In the genomic region with DNA sequence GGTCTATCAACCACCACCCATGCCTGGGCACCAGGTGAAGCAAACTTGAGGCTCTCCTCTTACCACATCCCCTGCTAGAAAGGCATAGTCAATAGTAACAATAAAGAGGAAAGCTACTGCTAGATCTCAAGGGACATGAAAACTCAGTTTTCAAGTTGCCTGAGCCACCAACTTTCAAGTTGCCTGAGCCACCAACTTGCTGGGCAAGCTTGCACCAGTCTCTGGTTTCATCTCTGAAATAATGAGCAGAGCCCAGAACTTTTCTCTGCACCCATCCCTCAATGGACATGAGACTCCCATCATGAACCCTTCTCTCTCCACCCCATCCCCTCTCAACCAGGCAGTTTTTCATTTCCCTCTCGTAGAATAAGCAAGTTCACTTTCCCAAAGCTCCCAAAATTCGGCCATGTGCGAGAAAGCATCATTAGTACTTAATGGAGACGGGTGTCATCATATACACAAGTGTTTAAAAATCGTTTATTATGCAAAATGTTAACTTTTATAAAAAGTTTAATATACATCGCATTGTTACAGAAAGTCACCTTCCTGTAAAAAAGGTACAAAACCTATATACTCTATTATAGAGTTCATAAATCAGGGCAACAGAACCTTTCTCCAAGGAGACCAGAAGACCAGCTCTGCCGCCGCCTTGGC, we compare ENCODE assay signal across 8 cellular contexts. TPM values are rescaled to one million over a fixed set of nuclear protein-coding genes. Genes with fewer than 3 reads are reported as not detected.
DNase-seq lines count a peak whose midpoint lies in the region; ATAC-seq and TF ChIP-seq lines count a peak whose summit lies in the region.

No MANE protein-coding gene starts in this region.

- H3K79me2 ChIP-seq in mammary epithelial cell (ENCODE audit: insufficient read depth, low read length): peaks cover 12% of the 10 kb centered on the region

- dilution Hi-C loops in mammary epithelial cell (cut with HindIII; ENCODE audit: low sequenced_read_pairs): no loop called here

- POLR2A ChIA-PET in A673 (lab: Charles Lee; ENCODE audit: low non-redundant PET): no interaction called here

- H3K4me1 Mint-ChIP-seq in IgD-negative memory B cell: peaks cover 50 to 68% (median 58%) of the 10 kb centered on the region in 3 donors

- H3K4me1 ChIP-seq in A673 (ENCODE audit: insufficient read depth, low read length, poor library complexity, severe bottlenecking): peaks cover 68% of the 10 kb centered on the region
- H3K4me1 ChIP-seq in mammary epithelial cell (ENCODE audit: insufficient read depth, low read length): peaks cover 54% of the 10 kb centered on the region
- peaks cover 46% of the 10 kb centered on the region for H3K4me1 ChIP-seq in mucosa of descending colon (ENCODE audit: low read depth)

- no peaks in the 10 kb centered on the region for H3K27me3 ChIP-seq in A673 (replicated peaks; ENCODE audit: insufficient read depth, low read depth, low read length, poor library complexity)
- H3K27me3 ChIP-seq in mammary epithelial cell (ENCODE audit: insufficient read depth, low read length): no peaks in the 10 kb centered on the region

- TF ChIP-seq CTCF in A673 (conservative IDR thresholded peaks at IDR 0.05; ENCODE audit: low read depth, low read length) (no peak), mammary epithelial cell (conservative IDR thresholded peaks at IDR 0.05 in 1 of 2, IDR thresholded peaks at IDR 0.05 in 1 of 2; ENCODE audit: extremely low read depth in 1 of 2, insufficient read depth in 1 of 2, low read depth in 1 of 2, low read length in 2 of 2) (no peak), mucosa of descending colon (IDR thresholded peaks at IDR 0.05) (no peak)

- H3K27ac Mint-ChIP-seq in IgD-negative memory B cell: peak overlapping the region; percentile 89 to 100 (median 98)

- 94% methylated on average over 8 of the region's 8 CpGs for WGBS in mammary epithelial cell (ENCODE audit: low coverage, missing lambda C conversion rate)

- no peak overlapping the region for H2AFZ ChIP-seq in mammary epithelial cell (ENCODE audit: low read depth, low read length)

- H3K36me3 ChIP-seq in A673 (ENCODE audit: insufficient read depth, low read length, poor library complexity, severe bottlenecking): peaks cover 12% of the 10 kb centered on the region
- H3K36me3 ChIP-seq in mammary epithelial cell (ENCODE audit: insufficient read depth, low read length): no peaks in the 10 kb centered on the region
- no peaks in the 10 kb centered on the region for H3K36me3 ChIP-seq in mucosa of descending colon (ENCODE audit: low read depth)

- H3K36me3 Mint-ChIP-seq in IgD-negative memory B cell: peaks cover 2% of the 10 kb centered on the region

- H3K9me3 Mint-ChIP-seq in IgD-negative memory B cell: no peaks in the 10 kb centered on the region

- ATAC-seq in mucosa of descending colon (no peak), GM18519 (IDR thresholded peaks at IDR 0.05; ENCODE audit: low FRiP score, unreplicated experiment) (no peak)

- intact Hi-C loops in A673 (cut with micrococcal nuclease; ENCODE audit: unreplicated experiment): loop anchor here (5.0 kb wide), 1 partner anchor 40 kb away; no protein-coding TSS in a partner anchor
- intact Hi-C loops in mammary epithelial cell (cut with micrococcal nuclease): no loop called here
- intact Hi-C loops in mucosa of descending colon (cut with DNase I, micrococcal nuclease): no loop called here

- DNase-seq in A673 (ENCODE audit: low spot score) (no peak), mammary epithelial cell (no peak), mucosa of descending colon (no peak), anterior cingulate cortex (lab: John Stamatoyannopoulos, UW) (no peak), NCI-H748 treated with DMSO at 0.1 percent for 48 hours (lab: John Stamatoyannopoulos, UW) (no peak)
- DNase-seq in activated effector memory CD4-positive, alpha-beta T cell treated with Interleukin-2 at 50 U/mL for 16 hours: no peak

- H3K27ac ChIP-seq in A673 (ENCODE audit: low read depth, low read length, poor library complexity, severe bottlenecking): peak overlapping the region; percentile 99
- H3K27ac ChIP-seq in mammary epithelial cell (ENCODE audit: insufficient read depth, low read depth, low read length): no peak overlapping the region

- no peaks in the 10 kb centered on the region for H3K27me3 Mint-ChIP-seq in IgD-negative memory B cell

- H3K9me3 ChIP-seq in A673 (ENCODE audit: low read depth, low read length, poor library complexity, severe bottlenecking) (no peaks in the 10 kb centered on the region), mammary epithelial cell (replicated peaks; ENCODE audit: insufficient read depth, low read length) (no peaks in the 10 kb centered on the region), mucosa of descending colon (no peaks in the 10 kb centered on the region)

- H3K4me3 ChIP-seq in A673 (ENCODE audit: low read depth, low read length, poor library complexity, severe bottlenecking) (peak overlapping the region; percentile 75), mammary epithelial cell (replicated peaks in 1 of 3; ENCODE audit: insufficient read depth in 1 of 3, low read depth in 2 of 3, low read length in 3 of 3) (peak overlapping the region; percentile 61 to 76 (median 75)), mucosa of descending colon (peak overlapping the region; percentile 80)

- peak overlapping the region; percentile 89 to 98 (median 94) for H3K4me3 Mint-ChIP-seq in IgD-negative memory B cell

- CTCF ChIA-PET in A673 (lab: Charles Lee): interaction anchor here (0.6 kb wide), 1 partner anchor 398 kb away, joined by 5 read pairs; no protein-coding TSS in a partner anchor
- CTCF ChIA-PET in mammary epithelial cell (lab: Charles Lee; ENCODE audit: low non-redundant PET): no interaction called here

- no peaks in the 10 kb centered on the region for H4K20me1 ChIP-seq in mammary epithelial cell (ENCODE audit: insufficient read depth, low read length)

- H3K9ac ChIP-seq in mammary epithelial cell (ENCODE audit: insufficient read depth, low read length): no peak overlapping the region

- in situ Hi-C loops in mammary epithelial cell (cut with MboI; ENCODE audit: low sequenced_read_pairs in 2 of 2): no loop called here

- H3K4me2 ChIP-seq in mammary epithelial cell (ENCODE audit: insufficient read depth, low read depth, low read length): peak overlapping the region; percentile 93

- BruUV-seq in A673 (replicated peaks; lab: Mats Ljungman, UMichigan) (no TSS peak), mammary epithelial cell (replicated peaks; lab: Mats Ljungman, UMichigan) (no TSS peak)

RNA-seq across cellular contexts. Expression of gene ID3, which starts 1.7 kb away (rescaled TPM):
- total RNA-seq in A673 (2021): 102 and 140 TPM in 2 replicates
- 74.0 TPM for polyA plus RNA-seq in IgD-negative memory B cell
- total RNA-seq in mammary epithelial cell: 10 to 100 TPM; 53.6 to 53.8 TPM
- polyA plus RNA-seq in mammary epithelial cell: 31.7 TPM
- 22.4 TPM for polyA minus RNA-seq in mammary epithelial cell
- total RNA-seq in mucosa of descending colon: 100 to 1,000 TPM in 2 of 3 donors, 10 to 100 TPM in 1; 83.0 to 316 (median 121) TPM

RNA-seq across cellular contexts. Expression of gene E2F2, which starts 26.6 kb away (rescaled TPM):
- total RNA-seq in A673 (2021): 45.0 and 46.1 TPM in 2 replicates
- 2.2 TPM for polyA plus RNA-seq in IgD-negative memory B cell
- 1 to 10 TPM in 1 of 2 donors, under 1 TPM in 1; 0.17 to 2.2 TPM for total RNA-seq in mammary epithelial cell
- polyA plus RNA-seq in mammary epithelial cell: 0.44 TPM
- polyA minus RNA-seq in mammary epithelial cell: 3.1 TPM
- total RNA-seq in mucosa of descending colon: 10 to 100 TPM in 2 of 3 donors, 1 to 10 TPM in 1; 8.6 to 18.0 (median 14.5) TPM
